14 cellular contexts compared by ENCODE assay signal in genomic region chr3:24598691-24599090, GRCh38.
A peak's percentile ranks its signal among the peaks of the same experiment; 100 is the strongest.
DNase-seq lines count a peak whose midpoint lies in the region; ATAC-seq and TF ChIP-seq lines count a peak whose summit lies in the region.
"Had no signal": no experiment of that assay in that cellular context is flagged by ENCODE, and none has a peak within 500 bp of the region (broad histone marks: within the 10 kb centered on the region; RNA-seq: fewer than 3 reads in every experiment).

No MANE protein-coding gene starts in this region.

- H3K27ac Mint-ChIP-seq in activated CD4-positive, alpha-beta memory T cell treated with anti-CD3 and anti-CD28 coated beads, Interleukin-2, amount 10 ng/mL, durations not matched to agents 7 days and 5 days, result no peak overlapping the region
- H3K27ac Mint-ChIP-seq in neural progenitor cell, result no peak overlapping the region
- H3K27ac Mint-ChIP-seq: natural killer cell treated with Interleukin-12 subunit alpha and Interleukin-12 subunit beta and Interleukin-15 and Interleukin-18, amount 100 ng/mL, for 72 hours had no signal

- intact Hi-C loops in right lobe of liver (cut with DNase I), result no loop called here

- H3K9me3 ChIP-seq in right lobe of liver (no peaks in the 10 kb centered on the region), neural progenitor cell (ENCODE audit: low read depth) (no peaks in the 10 kb centered on the region)
- H3K9me3 ChIP-seq: upper lobe of right lung had no signal

- no peaks in the 10 kb centered on the region for H3K9me3 Mint-ChIP-seq in activated CD4-positive, alpha-beta memory T cell treated with anti-CD3 and anti-CD28 coated beads, Interleukin-2, amount 10 ng/mL, durations not matched to agents 7 days and 5 days
- no peaks in the 10 kb centered on the region for H3K9me3 Mint-ChIP-seq in neural progenitor cell

- no peaks in the 10 kb centered on the region for H3K27me3 Mint-ChIP-seq in activated CD4-positive, alpha-beta memory T cell treated with anti-CD3 and anti-CD28 coated beads, Interleukin-2, amount 10 ng/mL, durations not matched to agents 7 days and 5 days
- peaks cover under 1% of the 10 kb centered on the region for H3K27me3 Mint-ChIP-seq in neural progenitor cell (ENCODE audit: insufficient read depth, low read depth)
- H3K27me3 Mint-ChIP-seq: natural killer cell treated with Interleukin-12 subunit alpha and Interleukin-12 subunit beta and Interleukin-15 and Interleukin-18, amount 100 ng/mL, for 72 hours had no signal

- H3K4me2 ChIP-seq in neural progenitor cell, result no peak overlapping the region

- peak; percentile 57 to 94 (median 81) for ATAC-seq in right lobe of liver
- ATAC-seq: natural killer cell treated with Interleukin-12 subunit alpha and Interleukin-12 subunit beta and Interleukin-15 and Interleukin-18, amount 100 ng/mL, for 72 hours; upper lobe of right lung had no signal

- no peaks in the 10 kb centered on the region for H4K20me1 ChIP-seq in neural progenitor cell (ENCODE audit: low read depth)

- H3K4me1 Mint-ChIP-seq in activated CD4-positive, alpha-beta memory T cell treated with anti-CD3 and anti-CD28 coated beads, Interleukin-2, amount 10 ng/mL, durations not matched to agents 7 days and 5 days, result no peaks in the 10 kb centered on the region
- H3K4me1 Mint-ChIP-seq in neural progenitor cell, result peaks cover 1% of the 10 kb centered on the region

- H3K4me3 ChIP-seq in right lobe of liver, result no peak overlapping the region
- no peak overlapping the region for H3K4me3 ChIP-seq in neural progenitor cell
- H3K4me3 ChIP-seq: skin epidermis, upper lobe of right lung had no signal

- POLR2A ChIA-PET in activated CD4-positive, alpha-beta memory T cell treated with anti-CD3 and anti-CD28 coated beads, Interleukin-2, amount 10 ng/mL, durations not matched to agents 7 days and 5 days (lab: Charles Lee), result no interaction called here

- DNase-seq in AG08395 (ENCODE audit: low spot score), result peak; percentile 17
- peak; percentile 82 for DNase-seq in LoVo (ENCODE audit: low spot score)
- DNase-seq in dermis blood vessel endothelial cell, result peak; percentile 28
- no peak for DNase-seq in right lobe of liver
- no peak for DNase-seq in UCSD-AML1 (lab: John Stamatoyannopoulos, UW; ENCODE audit: unreplicated experiment)
- no peak for DNase-seq in NCI-H2227 treated with DMSO at 0.1 percent for 48 hours (lab: John Stamatoyannopoulos, UW)
- no peak for DNase-seq in activated CD4-positive, alpha-beta memory T cell treated with anti-CD3 and anti-CD28 coated beads, Interleukin-2, amount 10 ng/mL, durations not matched to agents 7 days and 5 days
- no peak for DNase-seq in neural progenitor cell (ENCODE audit: low spot score)
- DNase-seq: anterior cingulate cortex, NCI-H524, SHP77, upper lobe of right lung had no signal

- H3K4me1 ChIP-seq in right lobe of liver (peaks cover 0 to 7% (median 0%) of the 10 kb centered on the region in 4 donors), neural progenitor cell (no peaks in the 10 kb centered on the region)
- H3K4me1 ChIP-seq: upper lobe of right lung had no signal

- H2AFZ ChIP-seq in neural progenitor cell (replicated peaks), result no peak overlapping the region

- CTCF ChIA-PET in activated CD4-positive, alpha-beta memory T cell treated with anti-CD3 and anti-CD28 coated beads, Interleukin-2, amount 10 ng/mL, durations not matched to agents 7 days and 5 days (lab: Charles Lee), result no interaction called here

- H3F3A ChIP-seq in neural progenitor cell (ENCODE audit: low read depth), result no peaks in the 10 kb centered on the region

- WGBS in right lobe of liver (ENCODE audit: insufficient coverage, low coverage, low lambda C conversion rate, missing lambda C conversion rate), result 26% methylated on average over 4 of the region's 4 CpGs

- H3K9ac ChIP-seq in neural progenitor cell, result no peak overlapping the region

- H3K27me3 ChIP-seq in right lobe of liver, result no peaks in the 10 kb centered on the region
- no peaks in the 10 kb centered on the region for H3K27me3 ChIP-seq in neural progenitor cell
- H3K27me3 ChIP-seq: upper lobe of right lung had no signal

- H3K79me2 ChIP-seq in neural progenitor cell (ENCODE audit: low read depth), result no peaks in the 10 kb centered on the region

- TF ChIP-seq CTCF in right lobe of liver (IDR thresholded peaks at IDR 0.05), result no peak
- no peak for TF ChIP-seq CTCF in neural progenitor cell (IDR thresholded peaks at IDR 0.05)

- H3K27ac ChIP-seq in right lobe of liver (peak overlapping the region in 2 of 3 donors; percentile 11 to 19), neural progenitor cell (no peak overlapping the region)
- H3K27ac ChIP-seq: upper lobe of right lung had no signal

- no peaks in the 10 kb centered on the region for H3K36me3 Mint-ChIP-seq in activated CD4-positive, alpha-beta memory T cell treated with anti-CD3 and anti-CD28 coated beads, Interleukin-2, amount 10 ng/mL, durations not matched to agents 7 days and 5 days (ENCODE audit: low read depth)
- no peaks in the 10 kb centered on the region for H3K36me3 Mint-ChIP-seq in neural progenitor cell
- H3K36me3 Mint-ChIP-seq: natural killer cell treated with Interleukin-12 subunit alpha and Interleukin-12 subunit beta and Interleukin-15 and Interleukin-18, amount 100 ng/mL, for 72 hours had no signal

- H3K36me3 ChIP-seq in right lobe of liver (no peaks in the 10 kb centered on the region), neural progenitor cell (no peaks in the 10 kb centered on the region)
- H3K36me3 ChIP-seq: upper lobe of right lung had no signal

- TF ChIP-seq POLR2A in right lobe of liver (IDR thresholded peaks at IDR 0.05), result no peak

- no peak overlapping the region for H3K4me3 Mint-ChIP-seq in activated CD4-positive, alpha-beta memory T cell treated with anti-CD3 and anti-CD28 coated beads, Interleukin-2, amount 10 ng/mL, durations not matched to agents 7 days and 5 days
- no peak overlapping the region for H3K4me3 Mint-ChIP-seq in neural progenitor cell
- H3K4me3 Mint-ChIP-seq: natural killer cell treated with Interleukin-12 subunit alpha and Interleukin-12 subunit beta and Interleukin-15 and Interleukin-18, amount 100 ng/mL, for 72 hours had no signal

Comparison
In these comparisons a context has a peak if more than half of its experiments do, and no peak if none do; other contexts are left out.
1. DNase-seq: peak in AG08395 (single experiment), LoVo (single experiment) and dermis blood vessel endothelial cell (single experiment); none in right lobe of liver (0 of 3), UCSD-AML1 (single experiment), NCI-H2227 treated with DMSO at 0.1 percent for 48 hours (single experiment), activated CD4-positive, alpha-beta memory T cell treated with anti-CD3 and anti-CD28 coated beads, Interleukin-2, amount 10 ng/mL, durations not matched to agents 7 days and 5 days (single experiment) and neural progenitor cell (single experiment).